Comparison of ENCODE assay signal across 8 cellular contexts in the genomic region with DNA sequence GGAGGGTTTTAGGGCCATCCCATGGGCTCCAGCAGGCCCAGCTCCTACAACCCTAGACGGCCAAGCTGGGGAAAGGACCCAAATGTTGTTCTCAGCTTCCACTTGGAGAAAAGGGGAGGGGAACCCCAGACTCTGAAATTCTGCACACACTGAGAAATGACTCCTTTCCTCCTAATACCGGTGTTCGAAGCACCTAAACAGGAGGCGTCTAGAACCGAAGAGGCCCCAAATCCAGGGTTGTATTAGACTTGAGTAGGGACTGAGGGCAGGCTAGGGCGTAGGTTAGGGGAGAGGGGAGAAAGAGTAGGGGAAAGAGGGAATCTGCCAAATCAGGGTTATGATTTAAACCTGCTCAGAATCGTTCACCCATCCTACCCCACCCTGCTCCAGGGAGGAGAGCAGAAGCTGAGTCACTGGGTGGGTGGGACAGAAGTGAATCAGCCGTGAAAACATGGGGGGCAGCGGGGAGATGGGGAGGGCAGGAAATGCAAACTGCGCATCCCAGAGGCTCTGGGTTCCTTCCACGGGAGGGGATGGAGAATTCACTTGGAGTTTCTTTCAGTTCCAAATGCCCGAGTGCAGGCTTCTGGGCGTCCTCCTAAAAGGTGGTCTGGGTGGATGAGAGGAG. TPM values are rescaled to one million over a fixed set of nuclear protein-coding genes. Genes with fewer than 3 reads are reported as not detected.
DNase-seq lines count a peak whose midpoint lies in the region; ATAC-seq and TF ChIP-seq lines count a peak whose summit lies in the region.

No MANE protein-coding gene starts in this region.

- TF ChIP-seq CTCF in prostate gland (IDR thresholded peaks at IDR 0.05) = no peak

- ATAC-seq in Right ventricle myocardium superior (ENCODE audit: poor library complexity) = peak; percentile 21

- TF ChIP-seq POLR2A in prostate gland (IDR thresholded peaks at IDR 0.05) = no peak

- no peak overlapping the region for H2AFZ ChIP-seq in ACC112 (ENCODE audit: low read length, unreplicated experiment)

- H3K4me3 ChIP-seq in ACC112 (ENCODE audit: low read depth, low read length) = peak overlapping the region; percentile 88
- H3K4me3 ChIP-seq in prostate gland = peak overlapping the region; percentile 44 to 48

- CTCF ChIA-PET in activated naive CD4-positive, alpha-beta T cell treated with anti-CD3 and anti-CD28 coated beads for 36 hours (lab: Charles Lee) = interaction anchor here (0.6 to 9.4 kb wide), 19 partner anchors 13 to 214 kb away, joined by 3 to 360 read pairs (median 4); a partner anchor contains a TSS

- no peaks in the 10 kb centered on the region for H3K79me2 ChIP-seq in ACC112 (ENCODE audit: control insufficient read depth, insufficient read depth, low read length, unreplicated experiment)

- H3K9me3 ChIP-seq in prostate gland = no peaks in the 10 kb centered on the region

- peaks cover 6% of the 10 kb centered on the region for H3K27me3 Mint-ChIP-seq in activated naive CD4-positive, alpha-beta T cell treated with anti-CD3 and anti-CD28 coated beads for 36 hours (ENCODE audit: low read depth)

- H3K4me1 Mint-ChIP-seq in activated naive CD4-positive, alpha-beta T cell treated with anti-CD3 and anti-CD28 coated beads for 36 hours (ENCODE audit: low read depth) = peaks cover 34% of the 10 kb centered on the region

- DNase-seq in HT1080 (ENCODE audit: low read depth) (peak; percentile 80), Right ventricle myocardium superior (no peak), prostate gland (ENCODE audit: low spot score) (no peak), NCI-H1436 (lab: John Stamatoyannopoulos, UW) (no peak), NCI-H526 (lab: John Stamatoyannopoulos, UW) (no peak), globus pallidus (ENCODE audit: low spot score) (no peak)
- peak; percentile 44 for DNase-seq in activated naive CD4-positive, alpha-beta T cell treated with anti-CD3 and anti-CD28 coated beads for 36 hours

- no peak overlapping the region for H3K27ac Mint-ChIP-seq in activated naive CD4-positive, alpha-beta T cell treated with anti-CD3 and anti-CD28 coated beads for 36 hours

- H3K36me3 ChIP-seq in ACC112 (ENCODE audit: insufficient read depth, low read length) (peaks cover 6% of the 10 kb centered on the region; the same call in 1 of the 2 replicates), prostate gland (no peaks in the 10 kb centered on the region)

- H3K4me1 ChIP-seq in ACC112 (ENCODE audit: control insufficient read depth, insufficient read depth, low read length, unreplicated experiment) = peaks cover 17% of the 10 kb centered on the region
- H3K4me1 ChIP-seq in prostate gland (replicated peaks) = peaks cover 5% of the 10 kb centered on the region

- peak overlapping the region; percentile 67 for H3K4me3 Mint-ChIP-seq in activated naive CD4-positive, alpha-beta T cell treated with anti-CD3 and anti-CD28 coated beads for 36 hours

- no peaks in the 10 kb centered on the region for H3K36me3 Mint-ChIP-seq in activated naive CD4-positive, alpha-beta T cell treated with anti-CD3 and anti-CD28 coated beads for 36 hours (ENCODE audit: low read depth)

- H3K27me3 ChIP-seq in ACC112 (ENCODE audit: insufficient read depth, low read length) (no peaks in the 10 kb centered on the region), prostate gland (replicated peaks; ENCODE audit: insufficient read depth) (no peaks in the 10 kb centered on the region)

- 28% methylated on average over 13 of the region's 13 CpGs for WGBS in prostate gland

- H3K9me3 Mint-ChIP-seq in activated naive CD4-positive, alpha-beta T cell treated with anti-CD3 and anti-CD28 coated beads for 36 hours = no peaks in the 10 kb centered on the region

- H3K27ac ChIP-seq in ACC112 (ENCODE audit: low read depth, low read length) (peak overlapping the region; percentile 89), prostate gland (peak overlapping the region; percentile 71 to 86)

- intact Hi-C loops in activated naive CD4-positive, alpha-beta T cell treated with anti-CD3 and anti-CD28 coated beads for 36 hours (cut with micrococcal nuclease) = loop anchor here (5.0 kb wide), 1 partner anchor 404 kb away; a partner anchor contains a TSS
- intact Hi-C loops in Right ventricle myocardium superior (cut with DNase I) = loop anchor here (2.0 kb wide), 1 partner anchor 32 kb away; no protein-coding TSS in a partner anchor
- intact Hi-C loops in prostate gland (cut with DNase I) = loop anchor here (5.0 kb wide), 1 partner anchor 59 kb away; no protein-coding TSS in a partner anchor

RNA-seq across cellular contexts. Expression of a gene that starts 1.0 kb away (rescaled TPM):
- total RNA-seq in HT1080 (2014; rRNA removed; shearing (Covaris generic)) = 58.5 and 72.9 TPM in 2 replicates
- polyA plus RNA-seq in HT1080 (2015; cell fraction: cytosol; rRNA removed) = 107 and 132 TPM in 2 replicates
- polyA plus RNA-seq in HT1080 (2015; cell fraction: nucleus; rRNA removed) = 65.6 and 75.6 TPM in 2 replicates
- 1 to 10 TPM; 3.7 to 6.4 TPM for total RNA-seq in activated naive CD4-positive, alpha-beta T cell treated with anti-CD3 and anti-CD28 coated beads for 36 hours
- total RNA-seq in Right ventricle myocardium superior (50.2 TPM), prostate gland (100 to 1,000 TPM; 189 to 532 TPM)

RNA-seq across cellular contexts. Expression of a gene that starts 4.8 kb away (rescaled TPM):
- total RNA-seq in HT1080 (2014; rRNA removed; shearing (Covaris generic)) = not detected in 2 replicates
- 0.12 TPM in 1 of 2 replicates, not detected in the other for polyA plus RNA-seq in HT1080 (2015; cell fraction: cytosol; rRNA removed)
- 0.07 TPM in 1 of 2 replicates, not detected in the other for polyA plus RNA-seq in HT1080 (2015; cell fraction: nucleus; rRNA removed)
- total RNA-seq in activated naive CD4-positive, alpha-beta T cell treated with anti-CD3 and anti-CD28 coated beads for 36 hours = under 1 TPM; 0.74 to 0.81 TPM
- not detected for total RNA-seq in Right ventricle myocardium superior
- total RNA-seq in prostate gland = under 1 TPM; 0.14 to 0.28 TPM

RNA-seq across cellular contexts. Expression of a gene that starts 19.3 kb away (rescaled TPM):
- 11.4 and 12.7 TPM in 2 replicates for total RNA-seq in HT1080 (2014; rRNA removed; shearing (Covaris generic))
- polyA plus RNA-seq in HT1080 (2015; cell fraction: cytosol; rRNA removed) = 9.2 and 11.7 TPM in 2 replicates
- polyA plus RNA-seq in HT1080 (2015; cell fraction: nucleus; rRNA removed) = 11.1 and 12.1 TPM in 2 replicates
- total RNA-seq in activated naive CD4-positive, alpha-beta T cell treated with anti-CD3 and anti-CD28 coated beads for 36 hours = 10 to 100 TPM; 20.1 to 20.2 TPM
- total RNA-seq in Right ventricle myocardium superior (37.8 TPM), prostate gland (10 to 100 TPM; 38.7 to 54.4 TPM)

RNA-seq across cellular contexts. Expression of a gene that starts 48.6 kb away (rescaled TPM):
- 29.1 and 32.5 TPM in 2 replicates for total RNA-seq in HT1080 (2014; rRNA removed; shearing (Covaris generic))
- 17.7 and 22.9 TPM in 2 replicates for polyA plus RNA-seq in HT1080 (2015; cell fraction: cytosol; rRNA removed)
- 104 and 109 TPM in 2 replicates for polyA plus RNA-seq in HT1080 (2015; cell fraction: nucleus; rRNA removed)
- total RNA-seq in activated naive CD4-positive, alpha-beta T cell treated with anti-CD3 and anti-CD28 coated beads for 36 hours = under 1 TPM; 0.37 to 0.67 TPM
- 107 TPM for total RNA-seq in Right ventricle myocardium superior
- total RNA-seq in prostate gland = 100 to 1,000 TPM in 1 of 2 donors, 10 to 100 TPM in 1; 66.5 to 180 TPM

Comparison
In these comparisons a context has a peak if more than half of its experiments do, and no peak if none do; other contexts are left out.
1. DNase-seq: peak in HT1080 (single experiment) and activated naive CD4-positive, alpha-beta T cell treated with anti-CD3 and anti-CD28 coated beads for 36 hours (single experiment); none in Right ventricle myocardium superior (single experiment), prostate gland (single experiment), NCI-H1436 (single experiment), NCI-H526 (0 of 2) and globus pallidus (single experiment).